Comparison of ENCODE assay signal across 8 cellular contexts in genomic region chr15:59373215-59373614, GRCh38. TPM values are rescaled to one million over a fixed set of nuclear protein-coding genes. Genes with fewer than 3 reads are reported as not detected.
DNase-seq lines count a peak whose midpoint lies in the region; ATAC-seq and TF ChIP-seq lines count a peak whose summit lies in the region.

No MANE protein-coding gene starts in this region.

- H3K27me3 Mint-ChIP-seq in T-helper 17 cell = peaks cover 64% of the 10 kb centered on the region

- no peak for DNase-seq in T-helper 17 cell
- DNase-seq in foreskin keratinocyte = no peak
- no peak for DNase-seq in sigmoid colon
- no peak for DNase-seq in stimulated activated naive CD4-positive, alpha-beta T cell (lab: John Stamatoyannopoulos, UW)
- DNase-seq in islet precursor cell = no peak
- no peak for DNase-seq in dedifferentiated amniotic fluid mesenchymal stem cell (ENCODE audit: extremely low spot score)
- DNase-seq in effector memory CD4-positive, alpha-beta T cell = no peak

- 1 to 4% methylated on average over 6 of the region's 6 CpGs for WGBS in sigmoid colon, 2 donors

- peaks cover 14% of the 10 kb centered on the region for H3K4me1 Mint-ChIP-seq in T-helper 17 cell

- no peak for TF ChIP-seq EP300 in sigmoid colon (IDR thresholded peaks at IDR 0.05)

- peaks cover 4% of the 10 kb centered on the region for H3K36me3 Mint-ChIP-seq in T-helper 17 cell (ENCODE audit: low read depth)

- H3K9me3 ChIP-seq in T-helper 17 cell (ENCODE audit: control insufficient read depth, low read length, poor library complexity, severe bottlenecking) (no peaks in the 10 kb centered on the region), sigmoid colon (no peaks in the 10 kb centered on the region)
- H3K9me3 ChIP-seq in effector memory CD4-positive, alpha-beta T cell (ENCODE audit: control insufficient read depth, low read length) = no peaks in the 10 kb centered on the region

- H3K4me3 ChIP-seq in GM08714 (ENCODE audit: low read length) (peak overlapping the region; percentile 80), sigmoid colon (peak overlapping the region; percentile 66 to 94 (median 87))
- H3K4me3 ChIP-seq in effector memory CD4-positive, alpha-beta T cell (ENCODE audit: insufficient read depth, low read depth, low read length, poor library complexity, severe bottlenecking) = no peak overlapping the region

- intact Hi-C loops in sigmoid colon (cut with DNase I) = loop anchor here (1.0 to 10.0 kb wide), 2 partner anchors 64 to 598 kb away; partner anchors contain the start of gene MINDY2

- H3K4me3 Mint-ChIP-seq in T-helper 17 cell = peak overlapping the region; percentile 93

- TF ChIP-seq POLR2A in sigmoid colon (IDR thresholded peaks at IDR 0.05) = no peak

- ATAC-seq in T-helper 17 cell (no peak), foreskin keratinocyte (no peak)

- H3K27ac Mint-ChIP-seq in T-helper 17 cell = no peak overlapping the region

- TF ChIP-seq CTCF in foreskin keratinocyte (conservative IDR thresholded peaks at IDR 0.05) = no peak
- no peak for TF ChIP-seq CTCF in sigmoid colon (IDR thresholded peaks at IDR 0.05)

- peak overlapping the region; percentile 85 for H3K27ac ChIP-seq in foreskin keratinocyte
- peak overlapping the region; percentile 94 to 98 (median 97) for H3K27ac ChIP-seq in sigmoid colon
- no peak overlapping the region for H3K27ac ChIP-seq in effector memory CD4-positive, alpha-beta T cell (ENCODE audit: insufficient read depth, low read length, poor library complexity, severe bottlenecking)

- H3K36me3 ChIP-seq in sigmoid colon = no peaks in the 10 kb centered on the region
- H3K36me3 ChIP-seq in effector memory CD4-positive, alpha-beta T cell (ENCODE audit: control insufficient read depth, insufficient read depth, low read length) = no peaks in the 10 kb centered on the region

- H3K4me1 ChIP-seq in foreskin keratinocyte = peaks cover 20% of the 10 kb centered on the region
- H3K4me1 ChIP-seq in sigmoid colon = peaks cover 0 to 16% (median 13%) of the 10 kb centered on the region in 4 donors
- peaks cover 12% of the 10 kb centered on the region for H3K4me1 ChIP-seq in effector memory CD4-positive, alpha-beta T cell (ENCODE audit: control insufficient read depth, insufficient read depth, low read length, poor library complexity, severe bottlenecking)

- no peaks in the 10 kb centered on the region for H3K27me3 ChIP-seq in foreskin keratinocyte
- no peaks in the 10 kb centered on the region for H3K27me3 ChIP-seq in sigmoid colon
- H3K27me3 ChIP-seq in effector memory CD4-positive, alpha-beta T cell (replicated peaks; ENCODE audit: control insufficient read depth, insufficient read depth, low read length, poor library complexity, severe bottlenecking) = peaks cover 10% of the 10 kb centered on the region

RNA-seq across cellular contexts. Expression of gene MYO1E, which starts 0.5 kb away (rescaled TPM):
- total RNA-seq in T-helper 17 cell = 1 to 10 TPM; 4.0 to 4.1 TPM
- total RNA-seq in foreskin keratinocyte = 132 and 159 TPM in 2 replicates
- 71.0 and 71.1 TPM in 2 replicates for polyA plus RNA-seq in foreskin keratinocyte
- 10 to 100 TPM; 20.6 to 32.1 (median 22.9) TPM for total RNA-seq in sigmoid colon
- polyA plus RNA-seq in sigmoid colon = 10 to 100 TPM; 44.4 to 92.2 (median 74.1) TPM

Comparison
In these comparisons a context has a peak if more than half of its experiments do, and no peak if none do; other contexts are left out.
1. RNA of gene MYO1E, which starts 0.5 kb away (total RNA-seq): 132 to 159 TPM in foreskin keratinocyte and 20.6 to 32.1 TPM in sigmoid colon; 4.0 to 4.1 TPM in T-helper 17 cell; every median in the first group is over 4 times any median in the second.